Comparison of ENCODE assay signal across 24 cellular contexts in the genomic region with DNA sequence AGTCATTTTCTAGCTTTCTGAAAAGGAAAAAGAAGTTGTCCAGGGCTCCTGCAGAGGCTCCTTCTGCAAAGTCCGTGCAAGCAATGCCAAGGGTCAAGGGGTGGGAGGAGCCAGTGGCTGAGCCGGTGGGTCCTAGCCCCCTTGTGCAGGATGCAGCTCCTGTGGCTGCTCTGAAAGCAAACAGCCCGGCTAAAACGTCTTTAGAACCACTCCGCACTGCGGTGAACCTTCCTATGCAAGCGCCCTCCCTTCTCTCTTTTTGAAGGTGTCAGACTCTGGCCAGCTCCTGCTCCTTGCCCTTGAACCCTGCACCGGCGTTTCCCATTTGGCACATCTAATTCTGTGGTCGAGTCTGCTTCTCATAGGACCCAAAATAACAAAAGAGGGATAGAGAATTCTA.
"Had no signal": no experiment of that assay in that cellular context is flagged by ENCODE, and none has a peak within 500 bp of the region (broad histone marks: within the 10 kb centered on the region; RNA-seq: fewer than 3 reads in every experiment).

No MANE protein-coding gene starts in this region.

- H3K4me3 ChIP-seq: K562, SJSA1, SK-N-MC had no signal

- H3K9me3 ChIP-seq: SJSA1 had no signal

- H3K27me3 ChIP-seq: SJSA1 had no signal

- H3K4me2 ChIP-seq: KMS-11 had no signal

- DNase-seq: NCI-H1048, NCI-H1105, NCI-H1417, NCI-H1436 treated with DMSO at 0.1 percent for 48 hours, NCI-H1694, NCI-H1930, NCI-H2081, NCI-H2171, NCI-H226, NCI-H446, NCI-H510A, NCI-H524 treated with DMSO at 0.1 percent for 48 hours, NCI-H69, NCI-H774, Right ventricle myocardium superior, RPMI8226, SIG-M5 had no signal

- H3K27ac ChIP-seq: HL-60, KMS-11, SJSA1, SK-N-MC had no signal

- H3K36me3 ChIP-seq: SJSA1 had no signal

- H3K9ac ChIP-seq: KMS-11 had no signal

- ATAC-seq: K562 had no signal

- FAIRE-seq: HTR-8/SVneo, K562, RCC 7860 had no signal
